In genomic region chr22:50199836-50200332, GRCh38 we compare ENCODE assay signal across 6 cellular contexts. TPM values are rescaled to one million over a fixed set of nuclear protein-coding genes. Genes with fewer than 3 reads are reported as not detected.
DNase-seq lines count a peak whose midpoint lies in the region; ATAC-seq and TF ChIP-seq lines count a peak whose summit lies in the region.

No MANE protein-coding gene starts in this region.

- H3K27ac ChIP-seq in VCaP = peak overlapping the region; percentile 80; the same call in 1 of the 2 replicates

- peak; percentile 2 for ATAC-seq in GM18502 (IDR thresholded peaks at IDR 0.05; ENCODE audit: poor library complexity, unreplicated experiment)

- no peak for TF ChIP-seq CTCF in VCaP (conservative IDR thresholded peaks at IDR 0.05)

- peak; percentile 22 for DNase-seq in kidney tubule cell (ENCODE audit: low spot score)
- no peak for DNase-seq in EL
- DNase-seq in stimulated activated CD4-positive, alpha-beta T cell treated with anti-CD3 and anti-CD28 coated beads, Interleukin-2, amount 100 ng/mL, for 24 hours = no peak
- DNase-seq in H4 (ENCODE audit: low spot score) = no peak

RNA-seq across cellular contexts. Expression of gene SELENOO, which starts 0.9 kb away (rescaled TPM):
- 13.4 and 19.6 TPM in 2 replicates for total RNA-seq in H4 (2014; rRNA removed; shearing (Covaris generic))

RNA-seq across cellular contexts. Expression of gene TRABD, which starts 14.2 kb away (rescaled TPM):
- total RNA-seq in H4 (2014; rRNA removed; shearing (Covaris generic)) = 13.7 and 17.2 TPM in 2 replicates

RNA-seq across cellular contexts. Expression of gene PANX2, which starts 29.4 kb away (rescaled TPM):
- 4.2 and 4.4 TPM in 2 replicates for total RNA-seq in H4 (2014; rRNA removed; shearing (Covaris generic))

RNA-seq across cellular contexts. Expression of gene TUBGCP6, which starts 44.9 kb away (rescaled TPM):
- 4.9 and 5.0 TPM in 2 replicates for total RNA-seq in H4 (2014; rRNA removed; shearing (Covaris generic))

RNA-seq across cellular contexts. Expression of gene HDAC10, which starts 51.2 kb away (rescaled TPM):
- 5.1 and 5.9 TPM in 2 replicates for total RNA-seq in H4 (2014; rRNA removed; shearing (Covaris generic))
